21 cellular contexts compared by ENCODE assay signal in genomic region chr2:121220995-121221394, GRCh38.
DNase-seq lines count a peak whose midpoint lies in the region; ATAC-seq, FAIRE-seq and TF ChIP-seq lines count a peak whose summit lies in the region.
"Had no signal": no experiment of that assay in that cellular context is flagged by ENCODE, and none has a peak within 500 bp of the region (broad histone marks: within the 10 kb centered on the region; RNA-seq: fewer than 3 reads in every experiment).

No MANE protein-coding gene starts in this region.

- peaks cover 3% of the 10 kb centered on the region; the same call in 1 of the 3 replicates for H3K4me1 ChIP-seq in A549
- H3K4me1 ChIP-seq in HCT116 (ENCODE audit: control insufficient read depth in 1 of 2, insufficient read depth in 2 of 2, low read length in 2 of 2) = no peaks in the 10 kb centered on the region
- peaks cover 10% of the 10 kb centered on the region for H3K4me1 ChIP-seq in RWPE2 (ENCODE audit: insufficient read depth, poor library complexity, severe bottlenecking)
- H3K4me1 ChIP-seq in foreskin keratinocyte = peaks cover 9% of the 10 kb centered on the region
- H3K4me1 ChIP-seq: gastrocnemius medialis, sigmoid colon, upper lobe of right lung had no signal

- no TSS peak for BruUV-seq in HCT116 (replicated peaks; lab: Mats Ljungman, UMichigan)

- no peaks in the 10 kb centered on the region for H3K79me2 ChIP-seq in HCT116 (ENCODE audit: insufficient read depth, low read length)

- H3K27me3 ChIP-seq in HCT116 (ENCODE audit: insufficient read depth, low read length) = no peaks in the 10 kb centered on the region
- no peaks in the 10 kb centered on the region for H3K27me3 ChIP-seq in RWPE2 (ENCODE audit: insufficient read depth, poor library complexity, severe bottlenecking)
- H3K27me3 ChIP-seq in foreskin keratinocyte = no peaks in the 10 kb centered on the region
- H3K27me3 ChIP-seq: gastrocnemius medialis, sigmoid colon, upper lobe of right lung had no signal

- H4K20me1 ChIP-seq in HCT116 (ENCODE audit: insufficient read depth) = no peaks in the 10 kb centered on the region

- no peaks in the 10 kb centered on the region for H3K36me3 ChIP-seq in HCT116 (ENCODE audit: control insufficient read depth in 1 of 2, insufficient read depth in 2 of 2, low read length in 2 of 2)
- peaks cover 9% of the 10 kb centered on the region for H3K36me3 ChIP-seq in RWPE2 (ENCODE audit: low read depth)
- H3K36me3 ChIP-seq: gastrocnemius medialis, sigmoid colon, upper lobe of right lung had no signal

- POLR2A ChIA-PET in A549 (lab: Yijun Ruan, JAX) (no interaction called here), HCT116 (lab: Charles Lee) (interaction anchor here (0.6 kb wide), 1 partner anchor 135 kb away, joined by 3 read pairs; no protein-coding TSS in a partner anchor)

- H3K27ac ChIP-seq in A549 (no peak overlapping the region), HCT116 (ENCODE audit: low read depth, low read length) (no peak overlapping the region), RWPE2 (ENCODE audit: poor library complexity, severe bottlenecking) (peak overlapping the region; percentile 7), foreskin keratinocyte (no peak overlapping the region)
- H3K27ac ChIP-seq: gastrocnemius medialis, sigmoid colon, upper lobe of right lung had no signal

- CTCF ChIA-PET in A549 (lab: Yijun Ruan, JAX) (interaction anchor here (0.7 to 1.5 kb wide), 2 partner anchors 11 to 60 kb away, joined by 3 read pairs; no protein-coding TSS in a partner anchor), HCT116 (lab: Charles Lee) (no interaction called here)

- FAIRE-seq in A549 (lab: Jason Lieb, UNC) = no peak

- no peak overlapping the region for H2AFZ ChIP-seq in HCT116 (ENCODE audit: low read depth, low read length, poor library complexity, severe bottlenecking)

- no peak for TF ChIP-seq EP300 in A549 (IDR thresholded peaks at IDR 0.05)

- TF ChIP-seq CTCF in A549 (IDR thresholded peaks at IDR 0.05) (no peak), HCT116 (IDR thresholded peaks at IDR 0.05 in 2 of 3, conservative IDR thresholded peaks at IDR 0.05 in 1 of 3; ENCODE audit: borderline replicate concordance in 1 of 3, insufficient read depth in 1 of 3, low read depth in 2 of 3, low read length in 2 of 3) (no peak), RWPE2 (IDR thresholded peaks at IDR 0.05; ENCODE audit: poor library complexity, severe bottlenecking) (no peak), foreskin keratinocyte (conservative IDR thresholded peaks at IDR 0.05) (no peak)

- ATAC-seq in A549 (peak; percentile 53 to 55; a peak in 3 of 6 replicates), HCT116 (peak; percentile 80), RWPE2 (ENCODE audit: low read depth) (peak; percentile 88), foreskin keratinocyte (peak; percentile 93), left ventricle myocardium superior (no peak)
- ATAC-seq: CD8-positive, alpha-beta T cell; gastrocnemius medialis; upper lobe of right lung had no signal

- no peak overlapping the region for H3K4me2 ChIP-seq in A549
- peak overlapping the region; percentile 45 for H3K4me2 ChIP-seq in HCT116 (ENCODE audit: low read length)

- H3K9me3 ChIP-seq in A549 (no peaks in the 10 kb centered on the region), HCT116 (ENCODE audit: control insufficient read depth in 1 of 2, insufficient read depth in 1 of 2, low read depth in 1 of 2, low read length in 2 of 2) (no peaks in the 10 kb centered on the region), RWPE2 (ENCODE audit: severe bottlenecking) (no peaks in the 10 kb centered on the region)
- H3K9me3 ChIP-seq: gastrocnemius medialis, sigmoid colon, upper lobe of right lung had no signal

- DNase-seq in A549 (ENCODE audit: low read depth in 1 of 2, low spot score in 1 of 2) (peak; percentile 8 to 38), HCT116 (ENCODE audit: low read depth, low spot score) (peak; percentile 53), RWPE2 (ENCODE audit: low spot score) (no peak), foreskin keratinocyte (peak; percentile 49 to 75), left ventricle myocardium superior (no peak), COLO829 (ENCODE audit: low spot score) (no peak)
- no peak for DNase-seq in activated CD4-positive, alpha-beta T cell treated with anti-CD3 and anti-CD28 coated beads, Interleukin-2, amount 50 U/mL, for 48 hours
- no peak for DNase-seq in activated naive CD4-positive, alpha-beta T cell treated with anti-CD3 and anti-CD28 coated beads, Interleukin-2, amount 50 U/mL, for 16 hours
- DNase-seq: activated CD4-positive, alpha-beta T cell treated with anti-CD3 and anti-CD28 coated beads, Interleukin-2, amount 10 ng/mL, durations not matched to agents 24 days and 14 days; activated CD8-positive, alpha-beta memory T cell treated with anti-CD3 and anti-CD28 coated beads, Interleukin-2, amount 50 U/mL, for 48 hours; activated gamma-delta T cell treated with Interleukin-2 at 50 U/mL for 16 hours; anterior cingulate cortex; CD8-positive, alpha-beta T cell; endodermal cell; gastrocnemius medialis; Kasumi-1; NCI-H1417 treated with DMSO at 0.1 percent for 48 hours; NCI-H82; sigmoid colon; stimulated activated CD4-positive, alpha-beta T cell treated with anti-CD3 and anti-CD28 coated beads, Interleukin-2, amount 100 ng/mL, for 48 hours; upper lobe of right lung had no signal

- H3K4me3 ChIP-seq in A549 (no peak overlapping the region), HCT116 (replicated peaks in 1 of 2; ENCODE audit: low read depth in 1 of 2, low read length in 2 of 2) (no peak overlapping the region), RWPE2 (ENCODE audit: severe bottlenecking) (no peak overlapping the region)
- H3K4me3 ChIP-seq: gastrocnemius medialis, sigmoid colon, upper lobe of right lung had no signal

- whole genome bisulfite sequencing in A549 (ENCODE audit: missing lambda C conversion rate) = 27% methylated on average over 1 of the region's 1 CpG

- no peak overlapping the region for H3K9ac ChIP-seq in HCT116 (ENCODE audit: low read length)

- TF ChIP-seq RAD21 in A549 (conservative IDR thresholded peaks at IDR 0.05 in 1 of 2, IDR thresholded peaks at IDR 0.05 in 1 of 2) (no peak), HCT116 (IDR thresholded peaks at IDR 0.05; ENCODE audit: low read depth) (0 out of 2 replicates have a peak, but pooled peaks have one; percentile 1)

- H3K9me2 ChIP-seq in HCT116 (ENCODE audit: insufficient read depth) = no peaks in the 10 kb centered on the region

- intact Hi-C loops in HCT116 (cut with micrococcal nuclease) (no loop called here), left ventricle myocardium superior (cut with micrococcal nuclease) (no loop called here)

- RAD21 ChIA-PET in HCT116 (lab: Charles Lee; ENCODE audit: low non-redundant PET in 1 of 2, low total read pairs in 2 of 2, uncharacterized antibody in 2 of 2, unreplicated experiment in 2 of 2) = no interaction called here

- TF ChIP-seq POLR2A in A549 (IDR thresholded peaks at IDR 0.05; ENCODE audit: low read length) = no peak
- TF ChIP-seq POLR2A in HCT116 (IDR thresholded peaks at IDR 0.05; ENCODE audit: borderline replicate concordance, extremely low read depth, insufficient read depth, insufficient read length) = no peak

TF ChIP-seq in A549, 52 proteins besides CTCF, POLR2A, EP300 and RAD21:
- no peak for TF ChIP-seq FOSL2 (IDR thresholded peaks at IDR 0.05)
- TF ChIP-seq FOSL2 (CRISPR knock-in tag; IDR thresholded peaks at IDR 0.05) = peak; percentile 45; the same call in 1 of the 2 replicates
- TF ChIP-seq CHD2 (IDR thresholded peaks at IDR 0.05; ENCODE audit: low read length, partially characterized antibody) = no peak
- no peak for TF ChIP-seq FOSB (CRISPR knock-in tag; IDR thresholded peaks at IDR 0.05)

TF ChIP-seq in HCT116, 20 proteins besides CTCF, POLR2A, EP300 and RAD21:
- peak; percentile 86 for TF ChIP-seq FOSL1 (IDR thresholded peaks at IDR 0.05; ENCODE audit: low read depth)
- no peak for TF ChIP-seq ATF3 (IDR thresholded peaks at IDR 0.05)
- TF ChIP-seq JUND (IDR thresholded peaks at IDR 0.05) = peak; percentile 90
- no peak for TF ChIP-seq EGR1 (IDR thresholded peaks at IDR 0.05; ENCODE audit: low read depth)
- TF ChIP-seq POLR2AphosphoS5 (IDR thresholded peaks at IDR 0.05; ENCODE audit: low read depth, low read length) = peak; percentile 26; the same call in 1 of the 2 replicates
- no peak for TF ChIP-seq TCF7L2 (IDR thresholded peaks at IDR 0.05; ENCODE audit: borderline replicate concordance, extremely low read depth, insufficient read depth, insufficient read length)
- peak; percentile 74 for TF ChIP-seq SP1 (IDR thresholded peaks at IDR 0.05; ENCODE audit: low read depth)
- no peak for TF ChIP-seq ZBTB33 (IDR thresholded peaks at IDR 0.05; ENCODE audit: extremely low read depth, insufficient replicate concordance, low read length)
- TF ChIP-seq MAX (IDR thresholded peaks at IDR 0.05) = peak; percentile 44; the same call in 1 of the 2 replicates
- TF ChIP-seq CBX3 (IDR thresholded peaks at IDR 0.05; ENCODE audit: low read depth) = peak; percentile 50; the same call in 1 of the 2 replicates

Comparison
In these comparisons a context has a peak if more than half of its experiments do, and no peak if none do; other contexts are left out.
1. DNase-seq: peak in A549 (2 of 2), HCT116 (single experiment) and foreskin keratinocyte (2 of 2); none in RWPE2 (single experiment), activated CD4-positive, alpha-beta T cell treated with anti-CD3 and anti-CD28 coated beads, Interleukin-2, amount 50 U/mL, for 48 hours (0 of 2), left ventricle myocardium superior (single experiment), activated naive CD4-positive, alpha-beta T cell treated with anti-CD3 and anti-CD28 coated beads, Interleukin-2, amount 50 U/mL, for 16 hours (single experiment) and COLO829 (single experiment).
2. Of the 6 proteins assayed by ChIP-seq in both A549 and HCT116: peak only in A549: none; only in HCT116: MAX and RAD21; in both: none; in neither: 4.